2 cellular contexts compared by ENCODE assay signal in genomic region chr1:6580588-6581270, GRCh38.
TF ChIP-seq lines count a peak whose summit lies in the region.

No MANE protein-coding gene starts in this region.

TF ChIP-seq in IMR-90, 13 proteins besides CTCF, POLR2A, EP300 and RAD21:
- no peak for TF ChIP-seq SMC3 (IDR thresholded peaks at IDR 0.05; ENCODE audit: low read depth, low read length)
- TF ChIP-seq CEBPB (IDR thresholded peaks at IDR 0.05; ENCODE audit: low read depth, low read length): no peak
- no peak for TF ChIP-seq BHLHE40 (IDR thresholded peaks at IDR 0.05; ENCODE audit: low read depth, low read length)
- TF ChIP-seq RFX5 (IDR thresholded peaks at IDR 0.05; ENCODE audit: low read depth, low read length): no peak
- TF ChIP-seq, protein P1, sequence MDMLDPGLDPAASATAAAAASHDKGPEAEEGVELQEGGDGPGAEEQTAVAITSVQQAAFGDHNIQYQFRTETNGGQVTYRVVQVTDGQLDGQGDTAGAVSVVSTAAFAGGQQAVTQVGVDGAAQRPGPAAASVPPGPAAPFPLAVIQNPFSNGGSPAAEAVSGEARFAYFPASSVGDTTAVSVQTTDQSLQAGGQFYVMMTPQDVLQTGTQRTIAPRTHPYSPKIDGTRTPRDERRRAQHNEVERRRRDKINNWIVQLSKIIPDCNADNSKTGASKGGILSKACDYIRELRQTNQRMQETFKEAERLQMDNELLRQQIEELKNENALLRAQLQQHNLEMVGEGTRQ (IDR thresholded peaks at IDR 0.05; ENCODE audit: low read depth, low read length): no peak
- TF ChIP-seq RCOR1 (IDR thresholded peaks at IDR 0.05; ENCODE audit: insufficient replicate concordance, low read length): no peak
- TF ChIP-seq MAZ (IDR thresholded peaks at IDR 0.05; ENCODE audit: borderline replicate concordance, low read depth, low read length): no peak
- no peak for TF ChIP-seq ELK1 (IDR thresholded peaks at IDR 0.05; ENCODE audit: borderline replicate concordance, low read depth, low read length)

TF ChIP-seq in GM12878, 131 proteins besides CTCF, POLR2A, EP300 and RAD21:
- TF ChIP-seq MYB (IDR thresholded peaks at IDR 0.05; ENCODE audit: borderline replicate concordance, low read depth, low read length) (no peak), MEF2B (IDR thresholded peaks at IDR 0.05; ENCODE audit: partially characterized antibody, poor library complexity, severe bottlenecking) (peak; percentile 21), SKIL (IDR thresholded peaks at IDR 0.05; ENCODE audit: low read depth, poor library complexity, severe bottlenecking) (no peak), ZNF24 (IDR thresholded peaks at IDR 0.05) (no peak)
